ENCODE assay signal across 14 cellular contexts in genomic region chr12:47394070-47394469, GRCh38.
A peak's percentile ranks its signal among the peaks of the same experiment; 100 is the strongest.
DNase-seq lines count a peak whose midpoint lies in the region; ATAC-seq, FAIRE-seq and TF ChIP-seq lines count a peak whose summit lies in the region.
"Had no signal": no experiment of that assay in that cellular context is flagged by ENCODE, and none has a peak within 500 bp of the region (broad histone marks: within the 10 kb centered on the region; RNA-seq: fewer than 3 reads in every experiment).

No MANE protein-coding gene starts in this region.

- CTCF ChIA-PET in T-cell (lab: Charles Lee) (interaction anchor here in 1 of 2 donors (0.6 to 2.4 kb wide), 3 partner anchors 12 to 362 kb away, joined by 3 to 13 read pairs (median 3); no protein-coding TSS in a partner anchor), GM10248 (lab: Yijun Ruan, JAX) (interaction anchor here (0.8 kb wide), 1 partner anchor 14 kb away, joined by 3 read pairs; no protein-coding TSS in a partner anchor)

- ATAC-seq in T-cell (replicated peaks in 1 of 4) (no peak), HG02571 (IDR thresholded peaks at IDR 0.05; ENCODE audit: unreplicated experiment) (no peak), HG02678 (IDR thresholded peaks at IDR 0.05; ENCODE audit: unreplicated experiment) (no peak)

- H3K36me3 Mint-ChIP-seq in T-cell (peaks cover 14% of the 10 kb centered on the region), astrocyte (ENCODE audit: low read depth, unreplicated experiment) (no peaks in the 10 kb centered on the region)

- POLR2A ChIA-PET in T-cell (lab: Charles Lee) = no interaction called here
- POLR2A ChIA-PET in GM10248 (lab: Yijun Ruan, JAX) = no interaction called here

- H3K9ac ChIP-seq in astrocyte (ENCODE audit: low read length) = no peak overlapping the region

- peak; percentile 45 to 58 for DNase-seq in activated CD4-positive, alpha-beta T cell treated with anti-CD3 and anti-CD28 coated beads for 4 hours
- DNase-seq in activated CD4-positive, alpha-beta T cell treated with anti-CD3 and anti-CD28 coated beads, Interleukin-2, amount 50 U/mL, for 1 hour = no peak
- DNase-seq in T-cell = no peak
- DNase-seq in astrocyte (ENCODE audit: low read depth) = peak; percentile 36
- peak; percentile 52 for DNase-seq in stimulated activated CD4-positive, alpha-beta T cell treated with anti-CD3 and anti-CD28 coated beads, Interleukin-4, amount 100 ng/mL, for 24 hours
- DNase-seq in GM10248 (ENCODE audit: extremely low spot score) = no peak
- DNase-seq: ACHN, esophagus squamous epithelium, mesenchymal stem cell, NCI-H2081, thyroid gland had no signal

- no peaks in the 10 kb centered on the region for H3K27me3 Mint-ChIP-seq in T-cell
- H3K27me3 Mint-ChIP-seq in astrocyte (ENCODE audit: low read depth, unreplicated experiment) = peaks cover 2% of the 10 kb centered on the region

- no peaks in the 10 kb centered on the region for H3K9me3 ChIP-seq in astrocyte (ENCODE audit: insufficient read depth, low read depth, low read length)
- H3K9me3 ChIP-seq: thyroid gland had no signal

- no peak for TF ChIP-seq CTCF in astrocyte (IDR thresholded peaks at IDR 0.05; ENCODE audit: insufficient read depth, low read depth, low read length)
- no peak for TF ChIP-seq CTCF in GM10248 (IDR thresholded peaks at IDR 0.05; ENCODE audit: control extremely low read depth, extremely low read depth, low read depth, missing control alignments)

- no peak overlapping the region for H3K4me3 ChIP-seq in astrocyte (ENCODE audit: insufficient read depth, low read depth, low read length)
- H3K4me3 ChIP-seq: esophagus squamous epithelium, thyroid gland had no signal

- H3K27ac ChIP-seq in astrocyte (ENCODE audit: low read depth, low read length) = no peak overlapping the region
- H3K27ac ChIP-seq: thyroid gland had no signal

- no peak for FAIRE-seq in astrocyte (lab: Jason Lieb, UNC)
- FAIRE-seq: GM12891 had no signal

- H3K27ac Mint-ChIP-seq in T-cell (peak overlapping the region; percentile 89 to 92), astrocyte (ENCODE audit: unreplicated experiment) (peak overlapping the region; percentile 53)

- peaks cover 17% of the 10 kb centered on the region for H3K4me1 ChIP-seq in astrocyte (ENCODE audit: insufficient read depth, low read length)
- H3K4me1 ChIP-seq: thyroid gland had no signal

- no peaks in the 10 kb centered on the region for H3K79me2 ChIP-seq in astrocyte (ENCODE audit: insufficient read depth, low read length)

- H3K4me3 Mint-ChIP-seq in T-cell = peak overlapping the region; percentile 20 to 31 (median 22)
- no peak overlapping the region for H3K4me3 Mint-ChIP-seq in astrocyte (ENCODE audit: unreplicated experiment)

- no peaks in the 10 kb centered on the region for H4K20me1 ChIP-seq in astrocyte (ENCODE audit: insufficient read depth, low read length)

- H3K4me2 ChIP-seq in astrocyte (ENCODE audit: low read length) = peak overlapping the region; percentile 35

- peaks cover 67 to 84% (median 73%) of the 10 kb centered on the region in 3 donors for H3K4me1 Mint-ChIP-seq in T-cell
- H3K4me1 Mint-ChIP-seq in astrocyte (ENCODE audit: low read depth, unreplicated experiment) = peaks cover 10% of the 10 kb centered on the region

- no peaks in the 10 kb centered on the region for H3K36me3 ChIP-seq in astrocyte (ENCODE audit: insufficient read depth, low read length)
- H3K36me3 ChIP-seq: esophagus squamous epithelium, thyroid gland had no signal

- H2AFZ ChIP-seq in astrocyte (ENCODE audit: low read depth, low read length) = no peak overlapping the region

- H3K9me3 Mint-ChIP-seq in T-cell (peaks cover 3 to 8% (median 5%) of the 10 kb centered on the region in 3 donors), astrocyte (ENCODE audit: unreplicated experiment) (peaks cover 6% of the 10 kb centered on the region)

- H3K27me3 ChIP-seq in astrocyte (ENCODE audit: insufficient read depth, low read length) = no peaks in the 10 kb centered on the region
- H3K27me3 ChIP-seq: esophagus squamous epithelium, thyroid gland had no signal

Comparison
In these comparisons a context has a peak if more than half of its experiments do, and no peak if none do; other contexts are left out.
1. DNase-seq: peak in activated CD4-positive, alpha-beta T cell treated with anti-CD3 and anti-CD28 coated beads for 4 hours (2 of 2), astrocyte (single experiment) and stimulated activated CD4-positive, alpha-beta T cell treated with anti-CD3 and anti-CD28 coated beads, Interleukin-4, amount 100 ng/mL, for 24 hours (single experiment); none in activated CD4-positive, alpha-beta T cell treated with anti-CD3 and anti-CD28 coated beads, Interleukin-2, amount 50 U/mL, for 1 hour (single experiment), T-cell (0 of 34) and GM10248 (single experiment).